In the genomic region with DNA sequence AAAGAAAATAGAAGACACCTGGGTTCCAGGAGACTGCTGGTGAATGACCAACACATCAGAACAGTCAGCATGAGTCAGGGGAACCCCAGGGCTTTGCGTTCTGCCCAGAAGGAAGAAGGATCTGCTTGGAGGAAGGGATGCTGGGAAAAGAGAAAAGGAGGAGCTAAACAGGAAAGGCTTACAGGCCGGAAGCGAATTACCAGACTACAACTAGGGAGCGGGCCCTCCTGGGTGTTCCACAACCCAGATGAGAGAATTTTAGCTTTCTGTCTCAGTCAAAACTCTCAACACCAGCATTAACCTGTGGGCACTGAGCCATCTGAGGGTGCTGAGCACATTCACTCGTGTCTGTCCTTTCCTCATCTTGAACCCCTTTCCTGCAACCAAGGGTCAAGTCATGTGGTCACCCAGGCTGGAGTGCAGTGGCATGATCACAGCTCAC, we compare ENCODE assay signal across 9 cellular contexts. TPM values are rescaled to one million over a fixed set of nuclear protein-coding genes. Genes with fewer than 3 reads are reported as not detected.
DNase-seq lines count a peak whose midpoint lies in the region; ATAC-seq and TF ChIP-seq lines count a peak whose summit lies in the region.
"Had no signal": no experiment of that assay in that cellular context is flagged by ENCODE, and none has a peak within 500 bp of the region (broad histone marks: within the 10 kb centered on the region; RNA-seq: fewer than 3 reads in every experiment).

No MANE protein-coding gene starts in this region.

- H3K9me3 ChIP-seq in lung (ENCODE audit: control insufficient read depth in 2 of 2, insufficient read depth in 1 of 2, low read length in 1 of 2), result no peaks in the 10 kb centered on the region

- H3K79me2 ChIP-seq in ACC112 (ENCODE audit: control insufficient read depth, insufficient read depth, low read length, unreplicated experiment), result peaks cover 93% of the 10 kb centered on the region

- H3K4me1 ChIP-seq in ACC112 (ENCODE audit: control insufficient read depth, insufficient read depth, low read length, unreplicated experiment) (peaks cover 77% of the 10 kb centered on the region), lung (ENCODE audit: control insufficient read depth in 2 of 2, insufficient read depth in 2 of 2, low read length in 2 of 2) (peaks cover 48 to 51% of the 10 kb centered on the region in 2 donors)

- H2AFZ ChIP-seq in ACC112 (ENCODE audit: low read length, unreplicated experiment), result no peak overlapping the region

- peak overlapping the region; percentile 67 for H3K27ac ChIP-seq in ACC112 (ENCODE audit: low read depth, low read length)
- H3K27ac ChIP-seq in lung (ENCODE audit: low read depth in 1 of 2, low read length in 1 of 2), result peak overlapping the region; percentile 5 to 94

- no peak for ATAC-seq in lung (ENCODE audit: insufficient read depth, low FRiP score)
- no peak for ATAC-seq in HG03457 (IDR thresholded peaks at IDR 0.05; ENCODE audit: unreplicated experiment)

- H3K27me3 ChIP-seq in ACC112 (ENCODE audit: insufficient read depth, low read length), result no peaks in the 10 kb centered on the region
- no peaks in the 10 kb centered on the region for H3K27me3 ChIP-seq in lung (ENCODE audit: control insufficient read depth, insufficient read depth)

- H3K4me3 ChIP-seq in ACC112 (ENCODE audit: low read depth, low read length) (no peak overlapping the region), lung (no peak overlapping the region)

- 61 to 71% methylated on average over 5 of the region's 5 CpGs for WGBS in lung, 2 donors

- TF ChIP-seq CTCF in lung (IDR thresholded peaks at IDR 0.05; ENCODE audit: control extremely low read depth, extremely low read depth), result no peak

- H3K36me3 ChIP-seq in ACC112 (ENCODE audit: insufficient read depth, low read length) (peaks cover 23% of the 10 kb centered on the region), lung (ENCODE audit: control insufficient read depth in 2 of 2, insufficient read depth in 2 of 2, low read length in 2 of 2) (peaks cover 0 to 5% of the 10 kb centered on the region in 2 donors)

- DNase-seq in HCEC 1CT, result peak; percentile 99
- DNase-seq in amniotic epithelial cell (ENCODE audit: low read depth), result peak; percentile 93
- no peak for DNase-seq in lung (ENCODE audit: low spot score)
- DNase-seq in effector CD4-positive, alpha-beta T cell, result no peak
- no peak for DNase-seq in stimulated activated CD4-positive, alpha-beta T cell treated with anti-CD3 and anti-CD28 coated beads, Interleukin-4, amount 100 ng/mL, for 4 hours
- no peak for DNase-seq in CD1c-positive myeloid dendritic cell (ENCODE audit: extremely low spot score)
- DNase-seq: stimulated activated CD8-positive, alpha-beta memory T cell treated with anti-CD3 and anti-CD28 coated beads, Interleukin-4, amount 100 ng/mL, for 48 hours had no signal

RNA-seq across cellular contexts. Expression of gene CDC42EP3, which starts 19.2 kb away (rescaled TPM):
- total RNA-seq in lung, result 10 to 100 TPM; 38.7 to 59.0 TPM
- polyA plus RNA-seq in lung, result 10 to 100 TPM; 22.9 to 37.4 TPM

Comparison
In these comparisons a context has a peak if more than half of its experiments do, and no peak if none do; other contexts are left out.
1. DNase-seq: peak in HCEC 1CT (single experiment) and amniotic epithelial cell (single experiment); none in lung (single experiment), effector CD4-positive, alpha-beta T cell (single experiment), stimulated activated CD4-positive, alpha-beta T cell treated with anti-CD3 and anti-CD28 coated beads, Interleukin-4, amount 100 ng/mL, for 4 hours (0 of 2) and CD1c-positive myeloid dendritic cell (single experiment).